20 cellular contexts compared by ENCODE assay signal in the genomic region with DNA sequence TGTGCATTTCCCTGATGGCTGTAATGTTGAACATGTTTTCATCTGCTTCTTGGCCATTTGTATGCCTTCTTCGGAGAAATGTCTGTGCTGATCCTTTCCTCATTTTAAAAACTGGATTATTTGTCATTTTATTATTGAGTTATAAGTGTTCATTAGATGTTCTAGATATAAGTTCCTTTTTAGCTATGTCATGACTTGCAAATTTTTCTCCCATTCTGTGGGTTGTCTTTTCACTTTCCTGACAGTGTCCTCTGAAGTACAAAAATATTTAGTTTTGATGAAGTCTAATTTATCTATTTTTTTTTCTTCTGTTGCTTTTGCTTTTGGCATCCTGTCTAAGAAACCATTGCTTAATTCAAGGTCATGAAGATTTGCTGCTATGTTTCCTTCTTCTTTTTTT. TPM values are rescaled to one million over a fixed set of nuclear protein-coding genes. Genes with fewer than 3 reads are reported as not detected.
DNase-seq lines count a peak whose midpoint lies in the region; ATAC-seq, FAIRE-seq and TF ChIP-seq lines count a peak whose summit lies in the region.
"Had no signal": no experiment of that assay in that cellular context is flagged by ENCODE, and none has a peak within 500 bp of the region (broad histone marks: within the 10 kb centered on the region; RNA-seq: fewer than 3 reads in every experiment).

No MANE protein-coding gene starts in this region.

- ATAC-seq in A549 (no peak), IMR-90 (ENCODE audit: low read depth) (no peak)

- BruUV-seq in IMR-90 (replicated peaks; lab: Mats Ljungman, UMichigan), result no TSS peak

- no peak overlapping the region for H3K56ac ChIP-seq in IMR-90 (ENCODE audit: extremely low read depth, insufficient read depth, low read length)

- DNase-seq in A549 (ENCODE audit: low read depth in 1 of 2, low spot score in 1 of 2) (no peak), AML-193 (lab: John Stamatoyannopoulos, UW) (peak; percentile 13 to 24), IMR-90 (no peak), iris pigment epithelial cell (ENCODE audit: low read depth) (peak; percentile 32), GM19239 (ENCODE audit: insufficient read length, low spot score) (no peak), Ammon's horn (ENCODE audit: low spot score) (no peak), uterus (no peak)
- DNase-seq: C1 segment of cervical spinal cord; Caco-2; CD4-positive, alpha-beta T cell; HCEC 1CT had no signal

- no peak overlapping the region for H2BK5ac ChIP-seq in IMR-90 (ENCODE audit: low read depth, low read length, poor library complexity, severe bottlenecking)

- H3K14ac ChIP-seq in IMR-90 (replicated peaks; ENCODE audit: low read depth, low read length), result no peak overlapping the region

- H2BK15ac ChIP-seq in IMR-90 (ENCODE audit: low read depth, low read length), result no peak overlapping the region

- no peaks in the 10 kb centered on the region for H3K9me3 ChIP-seq in A549
- H3K9me3 ChIP-seq in IMR-90 (ENCODE audit: control insufficient read depth, insufficient read depth, low read length), result no peaks in the 10 kb centered on the region
- H3K9me3 ChIP-seq in uterus, result no peaks in the 10 kb centered on the region
- H3K9me3 ChIP-seq: Caco-2 had no signal

- no peak for TF ChIP-seq RAD21 in A549 (conservative IDR thresholded peaks at IDR 0.05 in 1 of 2, IDR thresholded peaks at IDR 0.05 in 1 of 2)
- no peak for TF ChIP-seq RAD21 in IMR-90 (IDR thresholded peaks at IDR 0.05; ENCODE audit: low read length)

- H3K36me3 ChIP-seq in IMR-90 (ENCODE audit: control insufficient read depth, insufficient read depth, low read length) (no peaks in the 10 kb centered on the region), uterus (no peaks in the 10 kb centered on the region)

- FAIRE-seq in A549 (lab: Jason Lieb, UNC) (no peak), GM19239 (lab: Jason Lieb, UNC) (no peak)
- FAIRE-seq: A204.1, D721Med, G401.6, GM12892, GM18507, H54, HTR-8/SVneo had no signal

- CTCF ChIA-PET in A549 (lab: Yijun Ruan, JAX), result interaction anchor here (0.7 to 3.8 kb wide), 4 partner anchors 17 to 190 kb away, joined by 3 to 21 read pairs (median 4); no protein-coding TSS in a partner anchor
- CTCF ChIA-PET in IMR-90 (lab: Yijun Ruan, JAX), result no interaction called here

- no peak overlapping the region for H2AK5ac ChIP-seq in IMR-90 (ENCODE audit: low read depth, low read length)

- H3K4ac ChIP-seq in IMR-90 (ENCODE audit: low read depth, low read length), result no peak overlapping the region

- POLR2A ChIA-PET in A549 (lab: Yijun Ruan, JAX), result no interaction called here
- POLR2A ChIA-PET in IMR-90 (lab: Charles Lee; ENCODE audit: unreplicated experiment), result no interaction called here

- H2AFZ ChIP-seq in IMR-90 (replicated peaks; ENCODE audit: low read length, poor library complexity), result no peak overlapping the region
- H2AFZ ChIP-seq: GM23338 had no signal

- H3K27me3 ChIP-seq in IMR-90 (ENCODE audit: control insufficient read depth, insufficient read depth, low read length), result peaks cover 56% of the 10 kb centered on the region
- H3K27me3 ChIP-seq in uterus, result no peaks in the 10 kb centered on the region

- H4K5ac ChIP-seq in IMR-90 (ENCODE audit: low read depth, low read length), result no peak overlapping the region

- H3K4me2 ChIP-seq in A549 (no peak overlapping the region), IMR-90 (ENCODE audit: low read depth, low read length) (no peak overlapping the region)
- H3K4me2 ChIP-seq: GM23338, KMS-11 had no signal

- 77% methylated on average over 1 of the region's 1 CpG for WGBS in A549 (ENCODE audit: missing lambda C conversion rate)
- WGBS in IMR-90 (ENCODE audit: extremely low coverage in 2 of 2, insufficient read length in 1 of 2), 2 experiments, result no CpG with 5 or more reads among the region's 1 CpG

- dilution Hi-C loops in IMR-90 (cut with HindIII; ENCODE audit: low sequenced_read_pairs, unreplicated experiment), result no loop called here

- no peaks in the 10 kb centered on the region for H3K79me1 ChIP-seq in IMR-90 (ENCODE audit: low read depth in 1 of 2, low read length in 2 of 2)

- H3K9ac ChIP-seq in IMR-90 (ENCODE audit: low read depth, low read length), result no peak overlapping the region
- H3K9ac ChIP-seq: KMS-11 had no signal

- no peak for TF ChIP-seq CTCF in A549 (IDR thresholded peaks at IDR 0.05)
- no peak for TF ChIP-seq CTCF in IMR-90 (conservative IDR thresholded peaks at IDR 0.05; ENCODE audit: low read depth, low read length)
- no peak for TF ChIP-seq CTCF in uterus (IDR thresholded peaks at IDR 0.05)

- in situ Hi-C loops in IMR-90 (cut with MboI; ENCODE audit: low sequenced_read_pairs), result no loop called here

- no peak overlapping the region for H2BK20ac ChIP-seq in IMR-90 (ENCODE audit: low read depth, low read length)

- H3K4me1 ChIP-seq in A549 (no peaks in the 10 kb centered on the region), IMR-90 (ENCODE audit: control insufficient read depth, insufficient read depth, low read length) (no peaks in the 10 kb centered on the region), uterus (no peaks in the 10 kb centered on the region)
- H3K4me1 ChIP-seq: Caco-2 had no signal

- H3K27ac ChIP-seq in A549 (no peak overlapping the region), IMR-90 (ENCODE audit: insufficient read depth, low read length) (no peak overlapping the region), uterus (no peak overlapping the region)
- H3K27ac ChIP-seq: KMS-11 had no signal

- no peak overlapping the region for H4K8ac ChIP-seq in IMR-90 (ENCODE audit: low read depth in 2 of 2, low read length in 2 of 2)

- no peaks in the 10 kb centered on the region for H3K9me1 ChIP-seq in IMR-90 (ENCODE audit: insufficient read depth, low read length)

- TF ChIP-seq POLR2A in A549 (IDR thresholded peaks at IDR 0.05; ENCODE audit: low read length), result no peak
- no peak for TF ChIP-seq POLR2A in IMR-90 (IDR thresholded peaks at IDR 0.05; ENCODE audit: low read depth, low read length)
- TF ChIP-seq POLR2A in uterus (IDR thresholded peaks at IDR 0.05), result no peak

- H3K23ac ChIP-seq in IMR-90 (ENCODE audit: low read depth, low read length), result no peak overlapping the region

- H3K18ac ChIP-seq in IMR-90 (ENCODE audit: low read depth, low read length), result no peak overlapping the region

- intact Hi-C loops in IMR-90 (cut with micrococcal nuclease) (no loop called here), uterus (cut with DNase I; ENCODE audit: low total_unique reads) (no loop called here)

- H2BK120ac ChIP-seq in IMR-90 (ENCODE audit: low read depth, low read length), result no peak overlapping the region

- no peak overlapping the region for H4K91ac ChIP-seq in IMR-90 (ENCODE audit: insufficient read depth, low read depth, low read length)

- H3K4me3 ChIP-seq in A549 (no peak overlapping the region), IMR-90 (ENCODE audit: insufficient read depth, low read depth, low read length) (no peak overlapping the region), uterus (no peak overlapping the region)
- H3K4me3 ChIP-seq: GM23338 had no signal

- no peaks in the 10 kb centered on the region; the same call in 1 of the 2 replicates for H4K20me1 ChIP-seq in IMR-90 (ENCODE audit: insufficient read depth, low read length)

- H2AK9ac ChIP-seq in IMR-90 (replicated peaks; ENCODE audit: low read depth, low read length, poor library complexity), result no peak overlapping the region

- TF ChIP-seq EP300 in A549 (IDR thresholded peaks at IDR 0.05), result no peak

TF ChIP-seq in A549, 52 proteins besides CTCF, POLR2A, EP300 and RAD21:
- TF ChIP-seq FOSB (CRISPR knock-in tag; IDR thresholded peaks at IDR 0.05) (no peak), NFE2L2 (conservative IDR thresholded peaks at IDR 0.05; ENCODE audit: low read length) (peak; percentile 69), RCOR1 (IDR thresholded peaks at IDR 0.05; ENCODE audit: low read depth, low read length) (no peak), NR3C1 (IDR thresholded peaks at IDR 0.05) (no peak), FOXS1 (CRISPR knock-in tag; IDR thresholded peaks at IDR 0.05) (no peak)
TF ChIP-seq in A549: peak in this region for 1.

TF ChIP-seq in IMR-90, 13 proteins besides CTCF, POLR2A, EP300 and RAD21:
- TF ChIP-seq NFE2L2 (IDR thresholded peaks at IDR 0.05; ENCODE audit: low read depth, low read length), result peak; percentile 54; the same call in 1 of the 2 replicates
- TF ChIP-seq MAFK (IDR thresholded peaks at IDR 0.05; ENCODE audit: low read depth, low read length), result no peak

RNA-seq across cellular contexts. Expression of a gene that starts 58.2 kb away (rescaled TPM):
- polyA plus RNA-seq in A549 (2011; rRNA removed), result 1.0 and 1.4 TPM in 2 replicates
- 0.50 and 1.6 TPM in 2 replicates for polyA plus RNA-seq in A549 (2012; cell fraction: cytosol; rRNA removed)
- 1.8 and 4.2 TPM in 2 replicates for polyA plus RNA-seq in A549 (2012; cell fraction: nucleus; rRNA removed)
- polyA plus RNA-seq in A549 (2017; fragmentation: RNase III; extraction: RNeasy Plus Mini Kit Qiagen cat#74134 plus additional on column Dnase treatment), result 0.46 to 1.1 TPM (median 0.52 TPM) in 3 replicates
- 0.87 and 1.4 TPM in 2 replicates for polyA minus RNA-seq in A549 (2011; rRNA and poly(A)+ RNA removed)
- 0.28 and 0.54 TPM in 2 replicates for total RNA-seq in IMR-90 (2012; rRNA removed)
- polyA plus RNA-seq in IMR-90 (2012; rRNA removed), result 0.84 and 1.2 TPM in 2 replicates
- 0.37 and 2.0 TPM in 2 replicates for polyA plus RNA-seq in IMR-90 (2012; cell fraction: cytosol; rRNA removed)
- polyA plus RNA-seq in IMR-90 (2012; cell fraction: nucleus; rRNA removed; ENCODE audit: low replicate concordance), result 2.7 and 3.2 TPM in 2 replicates
- 1 to 10 TPM in 2 of 4 donors, not detected in 2; 1.4 to 4.4 TPM for total RNA-seq in uterus
- total RNA-seq: Caco-2 had no signal

Comparison
In these comparisons a context has a peak if more than half of its experiments do, and no peak if none do; other contexts are left out.
1. DNase-seq: peak in AML-193 (2 of 2) and iris pigment epithelial cell (single experiment); none in A549 (0 of 2), IMR-90 (single experiment), GM19239 (single experiment), Ammon's horn (single experiment) and uterus (0 of 2).